In the genomic region with DNA sequence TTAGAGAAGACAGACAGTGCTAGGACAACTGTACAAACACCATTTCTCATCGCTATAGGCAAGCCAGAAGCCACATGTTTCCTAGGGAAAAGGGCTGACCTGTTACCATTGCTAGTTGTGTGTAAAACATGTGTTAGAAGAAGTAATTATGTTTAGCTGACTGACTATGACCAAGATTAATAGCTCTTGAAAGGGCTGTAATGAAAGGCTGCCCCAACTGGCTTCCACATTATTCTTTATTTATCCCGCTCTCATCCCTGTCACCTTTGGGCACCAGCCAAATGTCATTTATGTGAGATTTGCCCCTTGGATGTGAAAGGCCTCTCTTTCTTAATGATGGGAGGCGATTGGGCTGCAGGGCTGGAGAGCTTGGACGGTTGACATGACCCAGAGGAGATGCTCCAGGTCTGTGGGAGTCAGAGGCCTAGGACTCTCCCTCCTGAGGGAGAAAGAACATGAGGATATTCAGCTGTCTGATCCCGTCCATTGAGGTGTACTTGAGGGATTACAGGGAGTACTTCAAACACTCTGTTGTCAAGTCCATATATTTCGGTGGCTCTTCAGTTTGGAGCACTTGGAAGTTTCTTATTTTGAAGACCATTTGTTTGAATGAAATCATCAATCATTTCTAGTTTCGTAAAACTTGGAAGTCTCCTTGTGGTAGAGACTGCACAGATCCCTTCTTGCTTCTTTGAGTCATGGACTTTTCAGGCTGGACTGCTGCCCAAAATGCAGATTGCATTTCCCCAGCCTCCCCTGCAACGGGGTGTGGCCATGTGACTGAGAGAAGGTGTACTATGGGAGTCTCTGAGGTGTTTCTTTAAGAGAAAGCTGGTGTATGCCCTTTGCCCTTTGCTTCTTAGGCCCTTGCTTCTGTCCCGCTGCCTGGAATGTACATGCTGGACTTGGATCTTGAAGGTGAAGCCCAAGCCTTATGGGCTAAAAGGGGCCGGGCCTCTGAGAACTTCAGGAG, we compare ENCODE assay signal across 1 cellular context.
TF ChIP-seq lines count a peak whose summit lies in the region.

No MANE protein-coding gene starts in this region.

TF ChIP-seq in HepG2, 621 proteins besides CTCF, POLR2A, EP300 and RAD21 (continued from another document):
- TF ChIP-seq, protein P1, sequence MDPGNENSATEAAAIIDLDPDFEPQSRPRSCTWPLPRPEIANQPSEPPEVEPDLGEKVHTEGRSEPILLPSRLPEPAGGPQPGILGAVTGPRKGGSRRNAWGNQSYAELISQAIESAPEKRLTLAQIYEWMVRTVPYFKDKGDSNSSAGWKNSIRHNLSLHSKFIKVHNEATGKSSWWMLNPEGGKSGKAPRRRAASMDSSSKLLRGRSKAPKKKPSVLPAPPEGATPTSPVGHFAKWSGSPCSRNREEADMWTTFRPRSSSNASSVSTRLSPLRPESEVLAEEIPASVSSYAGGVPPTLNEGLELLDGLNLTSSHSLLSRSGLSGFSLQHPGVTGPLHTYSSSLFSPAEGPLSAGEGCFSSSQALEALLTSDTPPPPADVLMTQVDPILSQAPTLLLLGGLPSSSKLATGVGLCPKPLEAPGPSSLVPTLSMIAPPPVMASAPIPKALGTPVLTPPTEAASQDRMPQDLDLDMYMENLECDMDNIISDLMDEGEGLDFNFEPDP (CRISPR knock-in tag; conservative IDR thresholded peaks at IDR 0.05): no peak
